In the genomic region with DNA sequence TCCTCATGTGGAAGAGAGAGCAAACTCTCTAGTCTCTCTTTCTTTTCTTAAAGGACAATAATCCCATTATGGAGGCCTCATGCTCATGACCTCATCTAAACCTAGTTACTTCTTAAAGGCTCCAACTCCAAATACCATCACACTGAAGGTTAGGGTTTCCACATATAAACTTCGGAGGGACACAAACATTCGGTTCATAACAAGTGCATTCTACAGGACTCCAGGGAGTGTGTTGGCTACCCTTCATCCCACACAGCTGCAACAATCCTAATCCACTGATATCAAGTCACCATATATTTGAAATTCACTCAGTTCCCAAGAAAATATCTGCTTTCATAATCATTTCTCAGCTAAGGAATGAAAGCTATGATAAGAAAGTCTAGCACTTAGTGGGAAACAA, we compare ENCODE assay signal across 15 cellular contexts.
"Had no signal": no experiment of that assay in that cellular context is flagged by ENCODE, and none has a peak within 500 bp of the region (broad histone marks: within the 10 kb centered on the region; RNA-seq: fewer than 3 reads in every experiment).

No MANE protein-coding gene starts in this region.

- ATAC-seq: activated naive CD4-positive, alpha-beta T cell treated with anti-CD3 and anti-CD28 coated beads, Interleukin-2, amount 50 U/mL, for 72 hours; lower lobe of right lung; upper lobe of right lung had no signal

- H3K27me3 ChIP-seq: adrenal gland, stomach, upper lobe of right lung had no signal

- H3K36me3 ChIP-seq: adrenal gland, lower lobe of right lung, stomach, thoracic aorta, upper lobe of right lung had no signal

- H3K9me3 Mint-ChIP-seq: nephron progenitor cell had no signal

- H3K4me3 ChIP-seq: adrenal gland, lower lobe of right lung, stomach, thoracic aorta, upper lobe of right lung had no signal

- H3K4me1 ChIP-seq: lower lobe of right lung, stomach, upper lobe of right lung had no signal

- H3K9me3 ChIP-seq: adrenal gland, lower lobe of right lung, stomach, thoracic aorta, upper lobe of right lung had no signal

- H3K4me3 Mint-ChIP-seq: activated CD4-positive, alpha-beta T cell treated with anti-CD3 and anti-CD28 coated beads, Interleukin-2, amount 10 ng/mL, durations not matched to agents 24 days and 14 days; activated T-helper 1 cell treated with anti-CD3 and anti-CD28 coated beads, Interleukin-12 subunit alpha, Interleukin-12 subunit beta, Interleukin-2, Interleukin-4 antibody, amounts not matched to agents 30 ng/mL and 10 ng/mL and 1 ng/mL, durations not matched to agents 14 hours and 24 hours and 36 hours; nephron progenitor cell had no signal

- H3K27ac Mint-ChIP-seq: activated CD4-positive, alpha-beta T cell treated with anti-CD3 and anti-CD28 coated beads, Interleukin-2, amount 10 ng/mL, durations not matched to agents 24 days and 14 days; activated naive CD4-positive, alpha-beta T cell treated with anti-CD3 and anti-CD28 coated beads, Interleukin-2, amount 50 U/mL, for 72 hours; activated T-helper 1 cell treated with anti-CD3 and anti-CD28 coated beads, Interleukin-12 subunit alpha, Interleukin-12 subunit beta, Interleukin-2, Interleukin-4 antibody, amounts not matched to agents 30 ng/mL and 10 ng/mL and 1 ng/mL, durations not matched to agents 14 hours and 24 hours and 36 hours; nephron progenitor cell had no signal

- H3K4me1 Mint-ChIP-seq: nephron progenitor cell had no signal

- DNase-seq: activated CD4-positive, alpha-beta T cell treated with anti-CD3 and anti-CD28 coated beads, Interleukin-2, amount 10 ng/mL, durations not matched to agents 24 days and 14 days; activated CD8-positive, alpha-beta memory T cell treated with anti-CD3 and anti-CD28 coated beads, Interleukin-2, amount 50 U/mL, for 4 hours; activated gamma-delta T cell treated with Interleukin-2 at 50 U/mL for 16 hours; adrenal gland; effector CD4-positive, alpha-beta T cell; lower lobe of right lung; nephron progenitor cell; nucleus accumbens; posterior cingulate gyrus; stomach; T1000; upper lobe of right lung had no signal

- H3K27ac ChIP-seq: adrenal gland, lower lobe of right lung, stomach, thoracic aorta, upper lobe of right lung had no signal
